ENCODE assay signal across 17 cellular contexts in genomic region chr10:114806572-114807391, GRCh38.
"Had no signal": no experiment of that assay in that cellular context is flagged by ENCODE, and none has a peak within 500 bp of the region (broad histone marks: within the 10 kb centered on the region; RNA-seq: fewer than 3 reads in every experiment).

No MANE protein-coding gene starts in this region.

- H3K27me3 ChIP-seq: ascending aorta, breast epithelium, esophagus squamous epithelium, gastroesophageal sphincter, tibial artery had no signal

- H3K9me3 ChIP-seq: ascending aorta, breast epithelium, esophagus squamous epithelium, gastroesophageal sphincter, tibial artery had no signal

- H3K4me1 ChIP-seq: ascending aorta, breast epithelium, esophagus squamous epithelium, gastroesophageal sphincter, tibial artery had no signal

- H3K4me3 ChIP-seq: ascending aorta, breast epithelium, esophagus squamous epithelium, gastroesophageal sphincter, skin epidermis, tibial artery had no signal

- DNase-seq: activated CD4-positive, alpha-beta T cell treated with anti-CD3 and anti-CD28 coated beads, Interleukin-2, amount 10 ng/mL, durations not matched to agents 7 days and 5 days; activated CD8-positive, alpha-beta memory T cell treated with anti-CD3 and anti-CD28 coated beads, Interleukin-2, amount 50 U/mL, for 48 hours; activated gamma-delta T cell treated with Interleukin-2 at 50 U/mL for 16 hours; activated naive CD8-positive, alpha-beta T cell treated with anti-CD3 and anti-CD28 coated beads, Interleukin-2, amount 10 ng/mL, durations not matched to agents 7 days and 5 days; esophagus squamous epithelium; left ventricle myocardium superior; mesenchymal stem cell; posterior cingulate gyrus; stimulated activated CD4-positive, alpha-beta T cell treated with anti-CD3 and anti-CD28 coated beads, Interleukin-15, amount 100 ng/mL, for 24 hours; stimulated activated CD4-positive, alpha-beta T cell treated with anti-CD3 and anti-CD28 coated beads, Interleukin-4, amount 100 ng/mL, for 24 hours; stimulated activated naive CD4-positive, alpha-beta T cell; tibial artery had no signal

- H3K27me3 Mint-ChIP-seq: activated CD4-positive, alpha-beta T cell treated with anti-CD3 and anti-CD28 coated beads, Interleukin-2, amount 10 ng/mL, durations not matched to agents 7 days and 5 days had no signal

- H3K27ac ChIP-seq: ascending aorta, breast epithelium, esophagus squamous epithelium, gastroesophageal sphincter, skin epidermis, tibial artery had no signal

- H3K4me3 Mint-ChIP-seq: activated CD4-positive, alpha-beta T cell treated with anti-CD3 and anti-CD28 coated beads, Interleukin-2, amount 10 ng/mL, durations not matched to agents 7 days and 5 days; activated naive CD8-positive, alpha-beta T cell treated with anti-CD3 and anti-CD28 coated beads, Interleukin-2, amount 10 ng/mL, durations not matched to agents 7 days and 5 days; natural killer cell treated with Interleukin-12 subunit alpha and Interleukin-12 subunit beta and Interleukin-15 and Interleukin-18, amount 100 ng/mL, for 72 hours had no signal

- H3K36me3 ChIP-seq: ascending aorta, breast epithelium, esophagus squamous epithelium, gastroesophageal sphincter, tibial artery had no signal

- H3K27ac Mint-ChIP-seq: activated CD4-positive, alpha-beta T cell treated with anti-CD3 and anti-CD28 coated beads, Interleukin-2, amount 10 ng/mL, durations not matched to agents 7 days and 5 days; activated naive CD8-positive, alpha-beta T cell treated with anti-CD3 and anti-CD28 coated beads, Interleukin-2, amount 10 ng/mL, durations not matched to agents 7 days and 5 days; natural killer cell treated with Interleukin-12 subunit alpha and Interleukin-12 subunit beta and Interleukin-15 and Interleukin-18, amount 100 ng/mL, for 72 hours had no signal

- H3K36me3 Mint-ChIP-seq: natural killer cell treated with Interleukin-12 subunit alpha and Interleukin-12 subunit beta and Interleukin-15 and Interleukin-18, amount 100 ng/mL, for 72 hours had no signal

- ATAC-seq: gastroesophageal sphincter; left ventricle myocardium superior; natural killer cell treated with Interleukin-12 subunit alpha and Interleukin-12 subunit beta and Interleukin-15 and Interleukin-18, amount 100 ng/mL, for 72 hours had no signal
